ENCODE assay signal across 8 cellular contexts in genomic region chr19:8832132-8833021, GRCh38. TPM values are rescaled to one million over a fixed set of nuclear protein-coding genes. Genes with fewer than 3 reads are reported as not detected.
DNase-seq lines count a peak whose midpoint lies in the region; ATAC-seq and TF ChIP-seq lines count a peak whose summit lies in the region.

MBD3L1 (plus strand) TSS chr19:8832377; CDS start chr19:8842679, 10,302 bp downstream.
ZNF558 (minus strand) TSS chr19:8832304; CDS start chr19:8822659, 9,645 bp downstream.

- DNase-seq in NCI-H1092 (lab: John Stamatoyannopoulos, UW) (peak; percentile 96), SW 1271 (lab: John Stamatoyannopoulos, UW) (peak; percentile 80 to 92), cardiac septum (ENCODE audit: low spot score) (peak; percentile 100), pons (ENCODE audit: low spot score) (peak; percentile 99), upper lobe of left lung (peak; percentile 99)

- 0 to 1% (median 1%) methylated on average over 67 to 78 of the region's 78 CpGs for WGBS in adipose tissue, 3 donors
- WGBS in upper lobe of left lung, 2 donors = 1 to 2% methylated on average over 25 to 36 of the region's 78 CpGs

- peak in 1 of 4 donors; percentile 69 for TF ChIP-seq EP300 in upper lobe of left lung (IDR thresholded peaks at IDR 0.05)

- ATAC-seq in HG02588 (IDR thresholded peaks at IDR 0.05; ENCODE audit: unreplicated experiment) (peak; percentile 73), upper lobe of left lung (ENCODE audit: low FRiP score in 2 of 2) (peak; percentile 97 to 99)

- H3K9me3 ChIP-seq in upper lobe of left lung = no peaks in the 10 kb centered on the region

- peaks cover 0 to 19% (median 4%) of the 10 kb centered on the region in 4 donors for H3K36me3 ChIP-seq in upper lobe of left lung

- TF ChIP-seq CTCF in upper lobe of left lung (IDR thresholded peaks at IDR 0.05) = peak; percentile 19 to 61 (median 48)

- H3K4me3 ChIP-seq in GM08714 (ENCODE audit: low read length) (peak within 1 kb of the TSS; percentile 97), upper lobe of left lung (peak within 1 kb of the TSS; percentile 73 to 93 (median 83))

- H3K27ac ChIP-seq in adipose tissue (ENCODE audit: low read depth, low read length) = peak within 1 kb of the TSS; percentile 80
- peak within 1 kb of the TSS; percentile 91 to 97 (median 94) for H3K27ac ChIP-seq in upper lobe of left lung

- peak; percentile 9 to 95 (median 66) for TF ChIP-seq POLR2A in upper lobe of left lung (IDR thresholded peaks at IDR 0.05)

- intact Hi-C loops in cardiac septum (cut with DNase I) = no loop called here

- H3K27me3 ChIP-seq in upper lobe of left lung = no peaks in the 10 kb centered on the region

- peaks cover 7 to 10% (median 8%) of the 10 kb centered on the region in 4 donors for H3K4me1 ChIP-seq in upper lobe of left lung

RNA-seq across cellular contexts. Expression of gene MBD3L1, which starts in this region (rescaled TPM):
- under 1 TPM in 2 of 3 donors, not detected in 1; 0.17 to 0.67 TPM for polyA plus RNA-seq in adipose tissue
- total RNA-seq in cardiac septum (not detected), upper lobe of left lung (not detected)

RNA-seq across cellular contexts. Expression of gene ZNF558, which starts in this region (rescaled TPM):
- 10 to 100 TPM in 2 of 3 donors, 1 to 10 TPM in 1; 8.7 to 13.4 (median 11.8) TPM for polyA plus RNA-seq in adipose tissue
- total RNA-seq in cardiac septum (11.7 TPM), upper lobe of left lung (10 to 100 TPM; 18.2 to 36.8 (median 25.7) TPM)

Comparison
In these comparisons a context has a peak if more than half of its experiments do, and no peak if none do; other contexts are left out.
1. Peak in every context shown above with its lines: DNase-seq, ATAC-seq, H3K4me3 ChIP-seq and H3K27ac ChIP-seq.